In genomic region chr5:134143964-134144941, GRCh38 we compare ENCODE assay signal across 13 cellular contexts. TPM values are rescaled to one million over a fixed set of nuclear protein-coding genes. Genes with fewer than 3 reads are reported as not detected.
DNase-seq lines count a peak whose midpoint lies in the region; TF ChIP-seq lines count a peak whose summit lies in the region.
"Had no signal": no experiment of that assay in that cellular context is flagged by ENCODE, and none has a peak within 500 bp of the region (broad histone marks: within the 10 kb centered on the region; RNA-seq: fewer than 3 reads in every experiment).

No MANE protein-coding gene starts in this region.

- H3K4me1 Mint-ChIP-seq in activated CD4-positive, alpha-beta T cell treated with anti-CD3 and anti-CD28 coated beads, Interleukin-2, amount 10 ng/mL, durations not matched to agents 24 days and 14 days = peaks cover 30% of the 10 kb centered on the region
- H3K4me1 Mint-ChIP-seq in IgD-negative memory B cell (peaks cover 5 to 16% (median 12%) of the 10 kb centered on the region in 3 donors), brain (peaks cover 28% of the 10 kb centered on the region), osteocyte (ENCODE audit: unreplicated experiment) (peaks cover 14% of the 10 kb centered on the region)

- no peaks in the 10 kb centered on the region for H3K27me3 Mint-ChIP-seq in activated CD4-positive, alpha-beta T cell treated with anti-CD3 and anti-CD28 coated beads, Interleukin-2, amount 10 ng/mL, durations not matched to agents 24 days and 14 days
- no peaks in the 10 kb centered on the region for H3K27me3 Mint-ChIP-seq in IgD-negative memory B cell
- H3K27me3 Mint-ChIP-seq in brain = no peaks in the 10 kb centered on the region
- H3K27me3 Mint-ChIP-seq in osteocyte (ENCODE audit: unreplicated experiment) = no peaks in the 10 kb centered on the region

- DNase-seq in activated CD4-positive, alpha-beta T cell treated with anti-CD3 and anti-CD28 coated beads, Interleukin-2, amount 10 ng/mL, durations not matched to agents 24 days and 14 days = peak; percentile 57
- no peak for DNase-seq in activated CD4-positive, alpha-beta T cell treated with anti-CD3 and anti-CD28 coated beads, Interleukin-2, amount 50 U/mL, for 4 hours
- DNase-seq in osteocyte (ENCODE audit: extremely low spot score, unreplicated experiment) = peak; percentile 73
- no peak for DNase-seq in medulla oblongata (ENCODE audit: extremely low spot score)
- DNase-seq in CD1c-positive myeloid dendritic cell (ENCODE audit: extremely low spot score) = no peak
- DNase-seq in occipital lobe (lab: John Stamatoyannopoulos, UW) = no peak
- DNase-seq: Karpas-422, left colon, NCI-H1436 treated with DMSO at 0.1 percent for 48 hours, NCI-H510A treated with DMSO at 0.1 percent for 48 hours had no signal

- intact Hi-C loops in activated CD4-positive, alpha-beta T cell treated with anti-CD3 and anti-CD28 coated beads, Interleukin-2, amount 10 ng/mL, durations not matched to agents 24 days and 14 days (cut with micrococcal nuclease) = no loop called here

- H3K36me3 Mint-ChIP-seq in activated CD4-positive, alpha-beta T cell treated with anti-CD3 and anti-CD28 coated beads, Interleukin-2, amount 10 ng/mL, durations not matched to agents 24 days and 14 days (ENCODE audit: low read depth) = peaks cover 64% of the 10 kb centered on the region
- H3K36me3 Mint-ChIP-seq in IgD-negative memory B cell (no peaks in the 10 kb centered on the region), brain (peaks cover 27% of the 10 kb centered on the region), osteocyte (ENCODE audit: unreplicated experiment) (peaks cover 11% of the 10 kb centered on the region)

- TF ChIP-seq CTCF in brain (conservative IDR thresholded peaks at IDR 0.05) (no peak), osteocyte (IDR thresholded peaks at IDR 0.05) (no peak)

- no peaks in the 10 kb centered on the region for H3K9me3 Mint-ChIP-seq in activated CD4-positive, alpha-beta T cell treated with anti-CD3 and anti-CD28 coated beads, Interleukin-2, amount 10 ng/mL, durations not matched to agents 24 days and 14 days
- H3K9me3 Mint-ChIP-seq in IgD-negative memory B cell (no peaks in the 10 kb centered on the region), brain (no peaks in the 10 kb centered on the region), osteocyte (ENCODE audit: unreplicated experiment) (no peaks in the 10 kb centered on the region)
- H3K9me3 Mint-ChIP-seq: nephron had no signal

- H3K27ac Mint-ChIP-seq in activated CD4-positive, alpha-beta T cell treated with anti-CD3 and anti-CD28 coated beads, Interleukin-2, amount 10 ng/mL, durations not matched to agents 24 days and 14 days = peak overlapping the region; percentile 79
- H3K27ac Mint-ChIP-seq in IgD-negative memory B cell = peak overlapping the region; percentile 29 to 84 (median 83)
- H3K27ac Mint-ChIP-seq in brain = peak overlapping the region in 3 of 5 experiments; percentile 19 to 48 (median 22)
- H3K27ac Mint-ChIP-seq in osteocyte (ENCODE audit: unreplicated experiment) = no peak overlapping the region
- H3K27ac Mint-ChIP-seq: nephron had no signal

- no peak overlapping the region for H3K4me3 Mint-ChIP-seq in activated CD4-positive, alpha-beta T cell treated with anti-CD3 and anti-CD28 coated beads, Interleukin-2, amount 10 ng/mL, durations not matched to agents 24 days and 14 days
- H3K4me3 Mint-ChIP-seq in IgD-negative memory B cell (peak overlapping the region in 3 of 4 donors; percentile 17 to 65 (median 39)), brain (no peak overlapping the region), osteocyte (ENCODE audit: unreplicated experiment) (no peak overlapping the region)
- H3K4me3 Mint-ChIP-seq: nephron had no signal

RNA-seq across cellular contexts. Expression of gene TCF7, which starts 29.8 kb away (rescaled TPM):
- 112 and 113 TPM in 2 replicates for total RNA-seq in activated CD4-positive, alpha-beta T cell treated with anti-CD3 and anti-CD28 coated beads, Interleukin-2, amount 10 ng/mL, durations not matched to agents 24 days and 14 days
- polyA plus RNA-seq in IgD-negative memory B cell (41.7 TPM), brain (ENCODE audit: insufficient read depth, low read depth, low replicate concordance) (5.9 TPM)
- total RNA-seq in osteocyte (0.57 and 0.67 TPM in 2 replicates), occipital lobe (not detected)

RNA-seq across cellular contexts. Expression of gene SKP1, which starts 32.5 kb away (rescaled TPM):
- total RNA-seq in activated CD4-positive, alpha-beta T cell treated with anti-CD3 and anti-CD28 coated beads, Interleukin-2, amount 10 ng/mL, durations not matched to agents 24 days and 14 days = 266 and 289 TPM in 2 replicates
- polyA plus RNA-seq in IgD-negative memory B cell (875 TPM), brain (ENCODE audit: insufficient read depth, low read depth, low replicate concordance) (664 TPM)
- total RNA-seq in osteocyte (320 and 333 TPM in 2 replicates), occipital lobe (178 TPM)

Comparison
In these comparisons a context has a peak if more than half of its experiments do, and no peak if none do; other contexts are left out.
1. DNase-seq: peak in activated CD4-positive, alpha-beta T cell treated with anti-CD3 and anti-CD28 coated beads, Interleukin-2, amount 10 ng/mL, durations not matched to agents 24 days and 14 days (single experiment) and osteocyte (single experiment); none in activated CD4-positive, alpha-beta T cell treated with anti-CD3 and anti-CD28 coated beads, Interleukin-2, amount 50 U/mL, for 4 hours (0 of 2), medulla oblongata (single experiment), CD1c-positive myeloid dendritic cell (single experiment) and occipital lobe (single experiment).
2. H3K4me3 Mint-ChIP-seq: peak in IgD-negative memory B cell (3 of 4); none in activated CD4-positive, alpha-beta T cell treated with anti-CD3 and anti-CD28 coated beads, Interleukin-2, amount 10 ng/mL, durations not matched to agents 24 days and 14 days (single experiment), brain (0 of 5) and osteocyte (single experiment).
3. RNA of gene TCF7, which starts 29.8 kb away (total RNA-seq): 112 to 113 TPM in activated CD4-positive, alpha-beta T cell treated with anti-CD3 and anti-CD28 coated beads, Interleukin-2, amount 10 ng/mL, durations not matched to agents 24 days and 14 days; 0.57 to 0.67 TPM in osteocyte and not detected in occipital lobe (single experiment); every median in the first group is over 10 times any median in the second.